8 cellular contexts compared by ENCODE assay signal in the genomic region with DNA sequence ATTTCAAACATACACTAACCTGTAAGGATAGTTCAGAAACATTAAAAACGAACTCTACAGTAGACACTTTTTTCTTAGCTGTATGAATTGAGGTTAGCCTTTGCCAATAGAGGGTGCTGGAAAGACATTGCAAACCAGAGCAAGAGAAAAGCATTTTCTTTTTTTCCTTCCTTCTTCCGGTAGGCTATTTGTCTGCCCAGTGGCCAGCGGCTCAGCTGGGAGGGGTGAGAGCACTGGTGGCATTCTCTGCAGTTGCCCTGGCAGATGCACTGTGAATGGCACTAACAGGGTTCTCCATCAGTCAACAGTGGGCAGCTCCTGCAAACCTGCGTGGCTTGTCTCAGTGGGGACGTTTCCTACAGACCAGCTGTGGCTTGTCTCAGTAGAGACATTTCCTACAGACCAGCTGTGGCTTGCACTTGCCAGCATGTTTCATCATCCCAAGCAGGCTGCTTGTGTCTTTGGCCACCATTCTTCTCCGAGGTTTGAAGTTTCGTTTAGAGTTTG.
A peak's percentile ranks its signal among the peaks of the same experiment; 100 is the strongest.
DNase-seq lines count a peak whose midpoint lies in the region; ATAC-seq and TF ChIP-seq lines count a peak whose summit lies in the region.

No MANE protein-coding gene starts in this region.

- peaks cover 29% of the 10 kb centered on the region for H3K27me3 ChIP-seq in A673 (replicated peaks; ENCODE audit: insufficient read depth, low read depth, low read length, poor library complexity)
- no peaks in the 10 kb centered on the region for H3K27me3 ChIP-seq in left ventricle myocardium inferior (ENCODE audit: low read depth)

- no peak for TF ChIP-seq EP300 in Ishikawa (IDR thresholded peaks at IDR 0.05; ENCODE audit: borderline replicate concordance)

- BruUV-seq in A673 (replicated peaks; lab: Mats Ljungman, UMichigan): no TSS peak

- H3K9me3 ChIP-seq in A673 (ENCODE audit: low read depth, low read length, poor library complexity, severe bottlenecking) (no peaks in the 10 kb centered on the region), left ventricle myocardium inferior (replicated peaks) (no peaks in the 10 kb centered on the region)

- H3K36me3 ChIP-seq in A673 (ENCODE audit: insufficient read depth, low read length, poor library complexity, severe bottlenecking) (no peaks in the 10 kb centered on the region), left ventricle myocardium inferior (no peaks in the 10 kb centered on the region)

- H3K27ac ChIP-seq in A673 (ENCODE audit: low read depth, low read length, poor library complexity, severe bottlenecking): no peak overlapping the region
- H3K27ac ChIP-seq in left ventricle myocardium inferior (replicated peaks): peak overlapping the region; percentile 62

- in situ Hi-C loops in GM13976 (cut with MboI; ENCODE audit: low sequenced_read_pairs, unreplicated experiment): no loop called here

- intact Hi-C loops in A673 (cut with micrococcal nuclease; ENCODE audit: unreplicated experiment) (loop anchor here (2.0 to 10.0 kb wide), 4 partner anchors 162 to 825 kb away; no protein-coding TSS in a partner anchor), left ventricle myocardium inferior (cut with micrococcal nuclease) (no loop called here)

- CTCF ChIA-PET in A673 (lab: Charles Lee): no interaction called here

- peak; percentile 53 for TF ChIP-seq RAD21 in Ishikawa (IDR thresholded peaks at IDR 0.05; ENCODE audit: low read depth)

- H3K4me3 ChIP-seq in A673 (ENCODE audit: low read depth, low read length, poor library complexity, severe bottlenecking) (peak overlapping the region; percentile 40), left ventricle myocardium inferior (peak overlapping the region; percentile 54), skeletal muscle cell (ENCODE audit: low read depth, low read length) (peak overlapping the region; percentile 38)

- POLR2A ChIA-PET in A673 (lab: Charles Lee; ENCODE audit: low non-redundant PET): no interaction called here

- H3K4me1 ChIP-seq in A673 (ENCODE audit: insufficient read depth, low read length, poor library complexity, severe bottlenecking) (peaks cover 28% of the 10 kb centered on the region), left ventricle myocardium inferior (no peaks in the 10 kb centered on the region)

- ATAC-seq in GM21360 (IDR thresholded peaks at IDR 0.05; ENCODE audit: unreplicated experiment): peak; percentile 84

- DNase-seq in A673 (ENCODE audit: low spot score): peak; percentile 80
- peak; percentile 82 for DNase-seq in UCSD-AML1 (lab: John Stamatoyannopoulos, UW; ENCODE audit: unreplicated experiment)
- DNase-seq in left ventricle myocardium inferior: peak; percentile 42
- DNase-seq in skeletal muscle cell (ENCODE audit: low read depth): peak; percentile 24
- no peak for DNase-seq in GM13976 (ENCODE audit: low spot score)
- no peak for DNase-seq in activated CD4-positive, alpha-beta T cell treated with anti-CD3 and anti-CD28 coated beads, Interleukin-2, amount 50 U/mL, for 1 hour

- peak; percentile 74 for TF ChIP-seq CTCF in A673 (conservative IDR thresholded peaks at IDR 0.05; ENCODE audit: low read depth, low read length)
- TF ChIP-seq CTCF in left ventricle myocardium inferior (IDR thresholded peaks at IDR 0.05; ENCODE audit: borderline replicate concordance): no peak
- no peak for TF ChIP-seq CTCF in GM13976 (IDR thresholded peaks at IDR 0.05; ENCODE audit: borderline replicate concordance, control extremely low read depth, extremely low read depth, insufficient read depth, missing control alignments)

TF ChIP-seq in Ishikawa, 13 proteins besides CTCF, POLR2A, EP300 and RAD21:
- TF ChIP-seq NFIC (IDR thresholded peaks at IDR 0.05): no peak
- TF ChIP-seq, protein P1, sequence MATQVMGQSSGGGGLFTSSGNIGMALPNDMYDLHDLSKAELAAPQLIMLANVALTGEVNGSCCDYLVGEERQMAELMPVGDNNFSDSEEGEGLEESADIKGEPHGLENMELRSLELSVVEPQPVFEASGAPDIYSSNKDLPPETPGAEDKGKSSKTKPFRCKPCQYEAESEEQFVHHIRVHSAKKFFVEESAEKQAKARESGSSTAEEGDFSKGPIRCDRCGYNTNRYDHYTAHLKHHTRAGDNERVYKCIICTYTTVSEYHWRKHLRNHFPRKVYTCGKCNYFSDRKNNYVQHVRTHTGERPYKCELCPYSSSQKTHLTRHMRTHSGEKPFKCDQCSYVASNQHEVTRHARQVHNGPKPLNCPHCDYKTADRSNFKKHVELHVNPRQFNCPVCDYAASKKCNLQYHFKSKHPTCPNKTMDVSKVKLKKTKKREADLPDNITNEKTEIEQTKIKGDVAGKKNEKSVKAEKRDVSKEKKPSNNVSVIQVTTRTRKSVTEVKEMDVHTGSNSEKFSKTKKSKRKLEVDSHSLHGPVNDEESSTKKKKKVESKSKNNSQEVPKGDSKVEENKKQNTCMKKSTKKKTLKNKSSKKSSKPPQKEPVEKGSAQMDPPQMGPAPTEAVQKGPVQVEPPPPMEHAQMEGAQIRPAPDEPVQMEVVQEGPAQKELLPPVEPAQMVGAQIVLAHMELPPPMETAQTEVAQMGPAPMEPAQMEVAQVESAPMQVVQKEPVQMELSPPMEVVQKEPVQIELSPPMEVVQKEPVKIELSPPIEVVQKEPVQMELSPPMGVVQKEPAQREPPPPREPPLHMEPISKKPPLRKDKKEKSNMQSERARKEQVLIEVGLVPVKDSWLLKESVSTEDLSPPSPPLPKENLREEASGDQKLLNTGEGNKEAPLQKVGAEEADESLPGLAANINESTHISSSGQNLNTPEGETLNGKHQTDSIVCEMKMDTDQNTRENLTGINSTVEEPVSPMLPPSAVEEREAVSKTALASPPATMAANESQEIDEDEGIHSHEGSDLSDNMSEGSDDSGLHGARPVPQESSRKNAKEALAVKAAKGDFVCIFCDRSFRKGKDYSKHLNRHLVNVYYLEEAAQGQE (IDR thresholded peaks at IDR 0.05; ENCODE audit: low read depth): no peak
- TF ChIP-seq CREB1 (IDR thresholded peaks at IDR 0.05; ENCODE audit: low read depth): no peak
- no peak for TF ChIP-seq ZBTB7A (IDR thresholded peaks at IDR 0.05; ENCODE audit: low read depth)
- TF ChIP-seq YY1 (IDR thresholded peaks at IDR 0.05; ENCODE audit: low read depth): no peak
- TF ChIP-seq FOXM1 (IDR thresholded peaks at IDR 0.05; ENCODE audit: borderline replicate concordance, low read depth): no peak
- TF ChIP-seq TAF1 (IDR thresholded peaks at IDR 0.05; ENCODE audit: low read depth): no peak
- no peak for TF ChIP-seq TCF12 (IDR thresholded peaks at IDR 0.05; ENCODE audit: low read depth)
- TF ChIP-seq, protein P2, sequence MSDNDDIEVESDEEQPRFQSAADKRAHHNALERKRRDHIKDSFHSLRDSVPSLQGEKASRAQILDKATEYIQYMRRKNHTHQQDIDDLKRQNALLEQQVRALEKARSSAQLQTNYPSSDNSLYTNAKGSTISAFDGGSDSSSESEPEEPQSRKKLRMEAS (IDR thresholded peaks at IDR 0.05): no peak
- TF ChIP-seq, protein P3, sequence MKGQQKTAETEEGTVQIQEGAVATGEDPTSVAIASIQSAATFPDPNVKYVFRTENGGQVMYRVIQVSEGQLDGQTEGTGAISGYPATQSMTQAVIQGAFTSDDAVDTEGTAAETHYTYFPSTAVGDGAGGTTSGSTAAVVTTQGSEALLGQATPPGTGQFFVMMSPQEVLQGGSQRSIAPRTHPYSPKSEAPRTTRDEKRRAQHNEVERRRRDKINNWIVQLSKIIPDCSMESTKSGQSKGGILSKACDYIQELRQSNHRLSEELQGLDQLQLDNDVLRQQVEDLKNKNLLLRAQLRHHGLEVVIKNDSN (IDR thresholded peaks at IDR 0.05): no peak
- no peak for TF ChIP-seq CEBPB (IDR thresholded peaks at IDR 0.05)
- TF ChIP-seq EGR1 (IDR thresholded peaks at IDR 0.05): no peak
- no peak for TF ChIP-seq TEAD4 (IDR thresholded peaks at IDR 0.05)
TF ChIP-seq in Ishikawa: peak in this region for 0.

Comparison
In these comparisons a context has a peak if more than half of its experiments do, and no peak if none do; other contexts are left out.
1. DNase-seq: peak in A673 (single experiment), UCSD-AML1 (single experiment), left ventricle myocardium inferior (single experiment) and skeletal muscle cell (single experiment); none in GM13976 (single experiment) and activated CD4-positive, alpha-beta T cell treated with anti-CD3 and anti-CD28 coated beads, Interleukin-2, amount 50 U/mL, for 1 hour (single experiment).
2. Peak in every context shown above with its lines, with median percentiles within 50 percentile points of each other: H3K4me3 ChIP-seq.